ENCODE assay signal across 8 cellular contexts in genomic region chr12:57842342-57843294, GRCh38. TPM values are rescaled to one million over a fixed set of nuclear protein-coding genes. Genes with fewer than 3 reads are reported as not detected.
DNase-seq lines count a peak whose midpoint lies in the region; ATAC-seq and TF ChIP-seq lines count a peak whose summit lies in the region.

No MANE protein-coding gene starts in this region.

- peak overlapping the region; percentile 11 for H3K27ac ChIP-seq in CD8-positive, alpha-beta T cell (ENCODE audit: low read depth, low read length)
- peak overlapping the region in 54 of 59 donors; percentile 3 to 100 (median 100) for H3K27ac ChIP-seq in dorsolateral prefrontal cortex
- peak overlapping the region; percentile 93 for H3K27ac ChIP-seq in osteoblast (ENCODE audit: low read depth, low read length)

- no peaks in the 10 kb centered on the region for H3K36me3 ChIP-seq in CD8-positive, alpha-beta T cell (ENCODE audit: insufficient read depth, low read length)
- H3K36me3 ChIP-seq in osteoblast (ENCODE audit: insufficient read depth, low read length): peaks cover 16% of the 10 kb centered on the region

- intact Hi-C loops in CD8-positive, alpha-beta T cell (cut with DNase I, micrococcal nuclease): loop anchor here in 1 of 2 experiments (5.0 to 10.0 kb wide), 2 partner anchors 70 to 378 kb away; partner anchors contain the start of genes EEF1AKMT3 and METTL1
- intact Hi-C loops in dorsolateral prefrontal cortex (cut with DNase I): no loop called here
- intact Hi-C loops in sciatic nerve (cut with DNase I): loop anchor here (5.0 kb wide), 1 partner anchor 1310 kb away; no protein-coding TSS in a partner anchor

- DNase-seq in CD8-positive, alpha-beta T cell: peak in 3 of 7 experiments; percentile 42 to 49 (median 45)
- DNase-seq in NCI-H82 treated with DMSO at 0.1 percent for 48 hours (lab: John Stamatoyannopoulos, UW; ENCODE audit: unreplicated experiment) (peak; percentile 11), dorsolateral prefrontal cortex (no peak), osteoblast (ENCODE audit: insufficient read length, low spot score, missing footprints) (peak; percentile 73), inferior parietal cortex (ENCODE audit: extremely low spot score) (no peak), sciatic nerve (ENCODE audit: low spot score) (no peak), T1000 (lab: John Stamatoyannopoulos, UW) (no peak)

- no peaks in the 10 kb centered on the region for H3K27me3 ChIP-seq in CD8-positive, alpha-beta T cell (ENCODE audit: insufficient read depth, low read length)
- H3K27me3 ChIP-seq in dorsolateral prefrontal cortex (no peaks in the 10 kb centered on the region), osteoblast (ENCODE audit: insufficient read depth, low read length) (no peaks in the 10 kb centered on the region)

- peak overlapping the region; percentile 71 for H3K27ac Mint-ChIP-seq in CD8-positive, alpha-beta T cell

- peak overlapping the region; percentile 42 for H3K4me3 ChIP-seq in CD8-positive, alpha-beta T cell (ENCODE audit: low read depth, low read length)
- peak overlapping the region; percentile 66 to 100 (median 98) for H3K4me3 ChIP-seq in dorsolateral prefrontal cortex
- H3K4me3 ChIP-seq in osteoblast (ENCODE audit: insufficient read depth, low read length): peak overlapping the region; percentile 17

- TF ChIP-seq CTCF in CD8-positive, alpha-beta T cell (IDR thresholded peaks at IDR 0.05): no peak
- no peak for TF ChIP-seq CTCF in dorsolateral prefrontal cortex (IDR thresholded peaks at IDR 0.05 in 54 of 56, conservative IDR thresholded peaks at IDR 0.05 in 2 of 56; ENCODE audit: low read depth in 1 of 56, partially characterized antibody in 56 of 56)
- no peak for TF ChIP-seq CTCF in osteoblast (IDR thresholded peaks at IDR 0.05; ENCODE audit: extremely low read depth, low read depth, low read length)

- no peak overlapping the region for H2AFZ ChIP-seq in osteoblast (ENCODE audit: low read length)

- peak overlapping the region; percentile 95 for H3K4me2 ChIP-seq in osteoblast (ENCODE audit: insufficient read depth, low read length)

- peak; percentile 29 for ATAC-seq in CD8-positive, alpha-beta T cell
- ATAC-seq in GM19035 (IDR thresholded peaks at IDR 0.05; ENCODE audit: unreplicated experiment): no peak
- ATAC-seq in sciatic nerve: no peak

- peaks cover 87% of the 10 kb centered on the region for H3K79me2 ChIP-seq in osteoblast (ENCODE audit: insufficient read depth, low read length)

- H3K9me3 ChIP-seq in CD8-positive, alpha-beta T cell (ENCODE audit: low read length): no peaks in the 10 kb centered on the region
- H3K9me3 ChIP-seq in osteoblast (ENCODE audit: low read depth, low read length): no peaks in the 10 kb centered on the region

- peaks cover 71% of the 10 kb centered on the region for H3K4me1 Mint-ChIP-seq in CD8-positive, alpha-beta T cell (ENCODE audit: low read depth)

- H3K9me3 Mint-ChIP-seq in CD8-positive, alpha-beta T cell: no peaks in the 10 kb centered on the region

- no peaks in the 10 kb centered on the region for H3K27me3 Mint-ChIP-seq in CD8-positive, alpha-beta T cell (ENCODE audit: low read depth)

- H3K36me3 Mint-ChIP-seq in CD8-positive, alpha-beta T cell: peaks cover 11% of the 10 kb centered on the region

- POLR2A ChIA-PET in CD8-positive, alpha-beta T cell (lab: Charles Lee): interaction anchor here (0.8 to 3.6 kb wide), 7 partner anchors 10 to 91 kb away, joined by 3 to 14 read pairs (median 3); partner anchors contain the start of genes CDK4 and TSFM

- H4K20me1 ChIP-seq in osteoblast (ENCODE audit: insufficient read depth, low read length): peaks cover 68% of the 10 kb centered on the region

- CTCF ChIA-PET in CD8-positive, alpha-beta T cell (lab: Charles Lee): interaction anchor here (0.7 to 3.0 kb wide), 14 partner anchors 10 to 95 kb away, joined by 3 to 19 read pairs (median 4); partner anchors contain the start of gene TSFM

- H3K4me3 Mint-ChIP-seq in CD8-positive, alpha-beta T cell: peak overlapping the region; percentile 87

- peaks cover 70% of the 10 kb centered on the region for H3K4me1 ChIP-seq in CD8-positive, alpha-beta T cell (ENCODE audit: insufficient read depth, low read length)
- H3K4me1 ChIP-seq in osteoblast (ENCODE audit: insufficient read depth, low read length): peaks cover 69% of the 10 kb centered on the region

RNA-seq across cellular contexts. Expression of gene CTDSP2, which starts 3.9 kb away (rescaled TPM):
- total RNA-seq in CD8-positive, alpha-beta T cell: 10 to 100 TPM; 68.1 to 70.5 TPM
- total RNA-seq in dorsolateral prefrontal cortex (100 to 1,000 TPM in 102 of 120 experiments, 10 to 100 TPM in 18; 77.9 to 209 (median 117) TPM), osteoblast (105 and 116 TPM in 2 replicates), sciatic nerve (202 TPM)

RNA-seq across cellular contexts. Expression of gene AVIL, which starts 24.1 kb away (rescaled TPM):
- 1 to 10 TPM in 1 of 2 experiments, under 1 TPM in 1; 0.65 to 1.1 TPM for total RNA-seq in CD8-positive, alpha-beta T cell
- total RNA-seq in dorsolateral prefrontal cortex (10 to 100 TPM in 35 of 120 experiments, 1 to 10 TPM in 85; 2.1 to 25.8 (median 7.4) TPM), osteoblast (5.4 and 7.1 TPM in 2 replicates), sciatic nerve (7.3 TPM)

Comparison
In these comparisons a context has a peak if more than half of its experiments do, and no peak if none do; other contexts are left out.
1. DNase-seq: peak in NCI-H82 treated with DMSO at 0.1 percent for 48 hours (single experiment) and osteoblast (single experiment); none in dorsolateral prefrontal cortex (0 of 10), inferior parietal cortex (single experiment), sciatic nerve (single experiment) and T1000 (single experiment).
2. H3K27ac ChIP-seq: peak in every context shown above with its lines; median percentile 100 in dorsolateral prefrontal cortex; 93 in osteoblast; 11 in CD8-positive, alpha-beta T cell.
3. H3K4me3 ChIP-seq: peak in every context shown above with its lines; median percentile 98 in dorsolateral prefrontal cortex; 42 in CD8-positive, alpha-beta T cell; 17 in osteoblast.